Comparison of ENCODE assay signal across 25 cellular contexts in genomic region chr5:15421798-15422456, GRCh38.
A peak's percentile ranks its signal among the peaks of the same experiment; 100 is the strongest.
DNase-seq lines count a peak whose midpoint lies in the region; ATAC-seq, FAIRE-seq and TF ChIP-seq lines count a peak whose summit lies in the region.
"Had no signal": no experiment of that assay in that cellular context is flagged by ENCODE, and none has a peak within 500 bp of the region (broad histone marks: within the 10 kb centered on the region; RNA-seq: fewer than 3 reads in every experiment).

No MANE protein-coding gene starts in this region.

- DNase-seq in G401 (ENCODE audit: low spot score) (peak; percentile 4), caudate nucleus (lab: John Stamatoyannopoulos, UW) (peak in 3 of 61 donors; percentile 5 to 59 (median 11)), left cardiac atrium (no peak), retina (peak; percentile 4), NCI-H1417 (lab: John Stamatoyannopoulos, UW) (no peak), HTR-8/SVneo (ENCODE audit: insufficient read length, low spot score) (no peak), progenitor cell of endocrine pancreas (ENCODE audit: low spot score, unreplicated experiment) (no peak)
- no peak for DNase-seq in effector memory CD8-positive, alpha-beta T cell
- DNase-seq: activated CD4-positive, alpha-beta memory T cell treated with anti-CD3 and anti-CD28 coated beads for 36 hours; activated CD4-positive, CD25-positive, alpha-beta regulatory T cell; activated effector memory CD4-positive, alpha-beta T cell treated with Interleukin-2 at 50 U/mL for 16 hours; amniotic stem cell; cerebellar nuclear complex; effector CD8-positive, alpha-beta T cell; head of caudate nucleus; immature natural killer cell; NCI-H187; stimulated activated CD8-positive, alpha-beta memory T cell treated with anti-CD3 and anti-CD28 coated beads, Interleukin-4, amount 100 ng/mL, for 48 hours had no signal

- intact Hi-C loops in left cardiac atrium (cut with DNase I): no loop called here

- peak overlapping the region; percentile 53 for H3K27ac ChIP-seq in caudate nucleus (ENCODE audit: low read depth, low read length)
- H3K27ac ChIP-seq: BLaER1 treated with 17β-estradiol and CSF1 and Interleukin-3, amounts not matched to agents 10 nM and 100 nM; KMS-11; neutrophil; vagina had no signal

- H3K4me3 Mint-ChIP-seq in progenitor cell of endocrine pancreas (ENCODE audit: low read depth): no peak overlapping the region
- H3K4me3 Mint-ChIP-seq in effector memory CD8-positive, alpha-beta T cell: no peak overlapping the region
- H3K4me3 Mint-ChIP-seq: activated CD4-positive, alpha-beta memory T cell treated with anti-CD3 and anti-CD28 coated beads for 36 hours; immature natural killer cell had no signal

- H3K36me3 Mint-ChIP-seq in progenitor cell of endocrine pancreas (ENCODE audit: insufficient read depth): no peaks in the 10 kb centered on the region
- no peaks in the 10 kb centered on the region for H3K36me3 Mint-ChIP-seq in effector memory CD8-positive, alpha-beta T cell (ENCODE audit: insufficient read depth)
- H3K36me3 Mint-ChIP-seq: activated CD4-positive, alpha-beta memory T cell treated with anti-CD3 and anti-CD28 coated beads for 36 hours; immature natural killer cell had no signal

- peaks cover 2% of the 10 kb centered on the region for H3K4me1 Mint-ChIP-seq in progenitor cell of endocrine pancreas (ENCODE audit: low read depth)
- peaks cover 0 to 4% of the 10 kb centered on the region in 2 donors for H3K4me1 Mint-ChIP-seq in effector memory CD8-positive, alpha-beta T cell (ENCODE audit: low read depth in 2 of 2)
- H3K4me1 Mint-ChIP-seq: immature natural killer cell had no signal

- H3K27ac Mint-ChIP-seq in progenitor cell of endocrine pancreas: no peak overlapping the region
- H3K27ac Mint-ChIP-seq in effector memory CD8-positive, alpha-beta T cell: no peak overlapping the region
- H3K27ac Mint-ChIP-seq: activated CD4-positive, alpha-beta memory T cell treated with anti-CD3 and anti-CD28 coated beads for 36 hours; immature natural killer cell had no signal

- H3K27me3 Mint-ChIP-seq in progenitor cell of endocrine pancreas: no peaks in the 10 kb centered on the region
- H3K27me3 Mint-ChIP-seq in effector memory CD8-positive, alpha-beta T cell: no peaks in the 10 kb centered on the region
- H3K27me3 Mint-ChIP-seq: activated CD4-positive, alpha-beta memory T cell treated with anti-CD3 and anti-CD28 coated beads for 36 hours had no signal

- in situ Hi-C loops in G401 (cut with HindIII; ENCODE audit: low sequenced_read_pairs): no loop called here

- no peak for FAIRE-seq in HTR-8/SVneo (lab: Jason Lieb, UNC)
- FAIRE-seq: GM19239 had no signal

- peak; percentile 34 to 81 for ATAC-seq in left cardiac atrium
- no peak for ATAC-seq in effector memory CD8-positive, alpha-beta T cell (replicated peaks)
- ATAC-seq: esophagus mucosa, HCT116 had no signal

- no peaks in the 10 kb centered on the region for H3K9me3 Mint-ChIP-seq in progenitor cell of endocrine pancreas (ENCODE audit: low read depth)
- H3K9me3 Mint-ChIP-seq in effector memory CD8-positive, alpha-beta T cell: peaks cover 0 to 12% of the 10 kb centered on the region in 2 donors

- TF ChIP-seq CTCF in progenitor cell of endocrine pancreas (IDR thresholded peaks at IDR 0.05; ENCODE audit: unreplicated experiment): no peak

Comparison
In these comparisons a context has a peak if more than half of its experiments do, and no peak if none do; other contexts are left out.
1. DNase-seq: peak in G401 (single experiment) and retina (single experiment); none in left cardiac atrium (single experiment), NCI-H1417 (0 of 3), HTR-8/SVneo (single experiment), progenitor cell of endocrine pancreas (single experiment) and effector memory CD8-positive, alpha-beta T cell (0 of 3).